In genomic region chr10:110871236-110872084, GRCh38 we compare ENCODE assay signal across 1 cellular context.
A peak's percentile ranks its signal among the peaks of the same experiment; 100 is the strongest.
TF ChIP-seq lines count a peak whose summit lies in the region.

TSS of gene PDCD4 (plus strand) at chr10:110871928. CDS start at chr10:110876028, 4,100 bp downstream.

TF ChIP-seq in HEK293, 187 proteins besides CTCF, POLR2A, EP300 and RAD21 (continued from another document and continues in another):
- no peak for TF ChIP-seq ZNF510 (tag by site-specific recombination; IDR thresholded peaks at IDR 0.05; ENCODE audit: insufficient replicate concordance)
- TF ChIP-seq GLI2 (tag by site-specific recombination; IDR thresholded peaks at IDR 0.05; ENCODE audit: borderline replicate concordance, low read depth): no peak
- no peak for TF ChIP-seq ZNF488 (tag by site-specific recombination; IDR thresholded peaks at IDR 0.05)
- TF ChIP-seq ZNF707 (tag by site-specific recombination; IDR thresholded peaks at IDR 0.05): no peak
- no peak for TF ChIP-seq ZNF132 (tag by site-specific recombination; IDR thresholded peaks at IDR 0.05; ENCODE audit: borderline replicate concordance)
- no peak for TF ChIP-seq ZSCAN4 (tag by site-specific recombination; IDR thresholded peaks at IDR 0.05)
- TF ChIP-seq ZNF670 (tag by site-specific recombination; IDR thresholded peaks at IDR 0.05; ENCODE audit: low read depth): no peak
- TF ChIP-seq KLF9 (tag by site-specific recombination; IDR thresholded peaks at IDR 0.05; ENCODE audit: low read depth): peak; percentile 83
- peak; percentile 73; the same call in 1 of the 2 replicates for TF ChIP-seq MZF1 (tag by site-specific recombination; IDR thresholded peaks at IDR 0.05; ENCODE audit: borderline replicate concordance)
- peak; percentile 67 for TF ChIP-seq PRDM10 (tag by site-specific recombination; IDR thresholded peaks at IDR 0.05)
- TF ChIP-seq ZNF544 (tag by site-specific recombination; IDR thresholded peaks at IDR 0.05): no peak
- no peak for TF ChIP-seq ZIC2 (tag by site-specific recombination; IDR thresholded peaks at IDR 0.05)
- peak; percentile 91 for TF ChIP-seq ZBTB48 (tag by site-specific recombination; IDR thresholded peaks at IDR 0.05)
- TF ChIP-seq ZNF449 (tag by site-specific recombination; IDR thresholded peaks at IDR 0.05): no peak
- TF ChIP-seq HOXD13 (CRISPR knock-in tag; IDR thresholded peaks at IDR 0.05; ENCODE audit: borderline replicate concordance): no peak
- TF ChIP-seq ZNF202 (tag by site-specific recombination; IDR thresholded peaks at IDR 0.05; ENCODE audit: borderline replicate concordance): no peak
- peak; percentile 82 for TF ChIP-seq PRDM4 (tag by site-specific recombination; IDR thresholded peaks at IDR 0.05)
- no peak for TF ChIP-seq ZNF776 (tag by site-specific recombination; IDR thresholded peaks at IDR 0.05; ENCODE audit: borderline replicate concordance)
- no peak for TF ChIP-seq ZNF645 (tag by site-specific recombination; IDR thresholded peaks at IDR 0.05)
- no peak for TF ChIP-seq ZNF768 (tag by site-specific recombination; IDR thresholded peaks at IDR 0.05)
- no peak for TF ChIP-seq ZBTB10 (tag by site-specific recombination; IDR thresholded peaks at IDR 0.05)
- no peak for TF ChIP-seq REST (tag by site-specific recombination; IDR thresholded peaks at IDR 0.05)
- peak; percentile 93 for TF ChIP-seq SP2 (tag by site-specific recombination; IDR thresholded peaks at IDR 0.05)
- no peak for TF ChIP-seq ZNF114 (tag by site-specific recombination; IDR thresholded peaks at IDR 0.05)
- no peak for TF ChIP-seq ZNF266 (tag by site-specific recombination; IDR thresholded peaks at IDR 0.05; ENCODE audit: low read depth)
- no peak for TF ChIP-seq ZNF335 (tag by site-specific recombination; conservative IDR thresholded peaks at IDR 0.05)
- no peak for TF ChIP-seq ZNF10 (tag by site-specific recombination; IDR thresholded peaks at IDR 0.05)
- TF ChIP-seq ELK4 (IDR thresholded peaks at IDR 0.05; ENCODE audit: borderline replicate concordance, low read depth, low read length): no peak
- no peak for TF ChIP-seq ZNF830 (tag by site-specific recombination; IDR thresholded peaks at IDR 0.05; ENCODE audit: low read depth)
- TF ChIP-seq ZNF48 (tag by site-specific recombination; IDR thresholded peaks at IDR 0.05): no peak
- peak; percentile 67 for TF ChIP-seq ZEB2 (tag by site-specific recombination; IDR thresholded peaks at IDR 0.05)
- no peak for TF ChIP-seq MYNN (tag by site-specific recombination; IDR thresholded peaks at IDR 0.05; ENCODE audit: borderline replicate concordance)
- TF ChIP-seq GLIS2 (tag by site-specific recombination; IDR thresholded peaks at IDR 0.05): no peak
- TF ChIP-seq ZNF223 (tag by site-specific recombination; IDR thresholded peaks at IDR 0.05): no peak
- no peak for TF ChIP-seq ZSCAN16 (tag by site-specific recombination; IDR thresholded peaks at IDR 0.05)
- no peak for TF ChIP-seq ZNF112 (tag by site-specific recombination; IDR thresholded peaks at IDR 0.05)
- TF ChIP-seq ZFP69B (tag by site-specific recombination; IDR thresholded peaks at IDR 0.05): peak; percentile 54; the same call in 1 of the 2 replicates
- no peak for TF ChIP-seq ZFP37 (tag by site-specific recombination; IDR thresholded peaks at IDR 0.05)
- no peak for TF ChIP-seq ZNF571 (tag by site-specific recombination; IDR thresholded peaks at IDR 0.05)
- TF ChIP-seq SP7 (tag by site-specific recombination; IDR thresholded peaks at IDR 0.05): peak; percentile 66
- TF ChIP-seq ZNF530 (tag by site-specific recombination; IDR thresholded peaks at IDR 0.05; ENCODE audit: low read depth): no peak
- TF ChIP-seq ZNF560 (tag by site-specific recombination; IDR thresholded peaks at IDR 0.05; ENCODE audit: borderline replicate concordance): no peak
- no peak for TF ChIP-seq OVOL3 (tag by site-specific recombination; IDR thresholded peaks at IDR 0.05)
- TF ChIP-seq SP3 (tag by site-specific recombination; IDR thresholded peaks at IDR 0.05): peak; percentile 73
- no peak for TF ChIP-seq ZBTB1 (tag by site-specific recombination; IDR thresholded peaks at IDR 0.05)
- no peak for TF ChIP-seq ZBTB20 (tag by site-specific recombination; IDR thresholded peaks at IDR 0.05)
- TF ChIP-seq TCF7L2 (IDR thresholded peaks at IDR 0.05; ENCODE audit: borderline replicate concordance, low read depth, low read length): no peak
- no peak for TF ChIP-seq ZNF248 (tag by site-specific recombination; IDR thresholded peaks at IDR 0.05)
- TF ChIP-seq ZNF548 (tag by site-specific recombination; IDR thresholded peaks at IDR 0.05): no peak
- no peak for TF ChIP-seq ZNF791 (tag by site-specific recombination; IDR thresholded peaks at IDR 0.05)
